In genomic region chr20:44400671-44401051, GRCh38 we compare ENCODE assay signal across 1 cellular context.
TF ChIP-seq lines count a peak whose summit lies in the region.

No MANE protein-coding gene starts in this region.

TF ChIP-seq in HepG2, 621 proteins besides CTCF, POLR2A, EP300 and RAD21 (continued from another document):
- peak; percentile 16; the same call in 1 of the 2 replicates for TF ChIP-seq ZNF318 (CRISPR knock-in tag; IDR thresholded peaks at IDR 0.05)
- TF ChIP-seq KLF11 (CRISPR knock-in tag; IDR thresholded peaks at IDR 0.05), result 0 out of 2 replicates have a peak, but pooled peaks have one; percentile 5
- peak; percentile 78 for TF ChIP-seq ZBTB10 (CRISPR knock-in tag; IDR thresholded peaks at IDR 0.05; ENCODE audit: borderline replicate concordance)
- no peak for TF ChIP-seq MAFF (IDR thresholded peaks at IDR 0.05; ENCODE audit: low read depth, low read length)
- no peak for TF ChIP-seq ZNF20 (CRISPR knock-in tag; IDR thresholded peaks at IDR 0.05)
- TF ChIP-seq CBFB (CRISPR knock-in tag; IDR thresholded peaks at IDR 0.05), result peak; percentile 23; the same call in 1 of the 2 replicates
TF ChIP-seq in HepG2: peak in this region for 40.
